Comparison of ENCODE assay signal across 13 cellular contexts in the genomic region with DNA sequence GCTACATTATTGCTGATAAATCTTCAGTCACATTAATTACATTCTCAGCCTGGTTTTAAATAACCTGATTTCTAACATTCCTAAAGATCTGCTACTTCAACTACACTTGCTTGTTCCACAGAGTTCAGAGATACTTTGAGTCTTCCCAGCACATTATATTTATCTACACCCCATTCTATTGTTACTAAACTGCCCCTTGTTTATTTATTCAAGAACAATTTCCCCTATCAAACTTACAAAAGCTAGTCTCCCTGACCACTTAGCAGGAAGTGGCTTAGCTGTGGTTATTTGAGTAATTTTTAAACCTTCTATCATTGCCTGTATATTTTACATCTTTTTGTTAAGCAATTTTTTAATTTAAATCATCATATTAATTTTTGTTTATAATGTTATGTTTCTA.
"Had no signal": no experiment of that assay in that cellular context is flagged by ENCODE, and none has a peak within 500 bp of the region (broad histone marks: within the 10 kb centered on the region; RNA-seq: fewer than 3 reads in every experiment).

No MANE protein-coding gene starts in this region.

- H3K4me2 ChIP-seq: hepatocyte had no signal

- H3K36me3 ChIP-seq: cardiac muscle cell, left ventricle myocardium inferior had no signal

- H3K27me3 ChIP-seq: cardiac muscle cell, hepatocyte had no signal

- DNase-seq: activated CD4-positive, alpha-beta T cell treated with anti-CD3 and anti-CD28 coated beads, Interleukin-2, amount 50 U/mL, for 4 hours; activated CD4-positive, CD25-positive, alpha-beta regulatory T cell treated with anti-CD3 and anti-CD28 coated beads, Interleukin-2, amount 50 U/mL, for 72 hours; activated naive CD4-positive, alpha-beta T cell treated with Interleukin-2 at 50 U/mL for 16 hours; dorsolateral prefrontal cortex; endodermal cell; left ventricle myocardium inferior; mucosa of descending colon; naive thymus-derived CD4-positive, alpha-beta T cell; posterior cingulate gyrus; stimulated activated CD4-positive, alpha-beta T cell treated with anti-CD3 and anti-CD28 coated beads, Interleukin-2, amount 100 ng/mL, for 48 hours; T1000 had no signal

- H3K4me1 ChIP-seq: left ventricle myocardium inferior had no signal

- H2AFZ ChIP-seq: hepatocyte had no signal

- H3K27ac ChIP-seq: cardiac muscle cell, dorsolateral prefrontal cortex, hepatocyte, left ventricle myocardium inferior had no signal

- H3K9me3 ChIP-seq: mucosa of descending colon had no signal

- H3K4me3 ChIP-seq: cardiac muscle cell, dorsolateral prefrontal cortex, hepatocyte, left ventricle myocardium inferior, mucosa of descending colon had no signal
